21 cellular contexts compared by ENCODE assay signal in genomic region chr10:99412100-99412499, GRCh38. TPM values are rescaled to one million over a fixed set of nuclear protein-coding genes. Genes with fewer than 3 reads are reported as not detected.
A peak's percentile ranks its signal among the peaks of the same experiment; 100 is the strongest.
DNase-seq lines count a peak whose midpoint lies in the region; ATAC-seq and TF ChIP-seq lines count a peak whose summit lies in the region.
"Had no signal": no experiment of that assay in that cellular context is flagged by ENCODE, and none has a peak within 500 bp of the region (broad histone marks: within the 10 kb centered on the region; RNA-seq: fewer than 3 reads in every experiment).

No MANE protein-coding gene starts in this region.

- no TSS peak for BruUV-seq in MCF 10A (replicated peaks; lab: Mats Ljungman, UMichigan)

- H3K36me3 Mint-ChIP-seq in MCF 10A (ENCODE audit: insufficient read depth, unreplicated experiment) = peaks cover 55% of the 10 kb centered on the region
- peaks cover 23% of the 10 kb centered on the region for H3K36me3 Mint-ChIP-seq in stimulated activated effector memory CD8-positive, alpha-beta T cell treated with anti-CD3 and anti-CD28 coated beads, Interleukin-12 subunit alpha, Interleukin-12 subunit beta, amount 100 ng/mL, for 72 hours

- no peaks in the 10 kb centered on the region for H3K27me3 ChIP-seq in breast epithelium
- H3K27me3 ChIP-seq: BE2C, esophagus muscularis mucosa had no signal

- CTCF ChIA-PET in MCF 10A (lab: Yijun Ruan, JAX) = interaction anchor here (0.5 to 1.6 kb wide), 3 partner anchors 19 to 24 kb away, joined by 3 to 9 read pairs (median 4); no protein-coding TSS in a partner anchor

- no peaks in the 10 kb centered on the region for H3K4me1 ChIP-seq in breast epithelium
- H3K4me1 ChIP-seq: BE2C had no signal

- H3K4me3 ChIP-seq in breast epithelium = no peak overlapping the region
- H3K4me3 ChIP-seq: esophagus muscularis mucosa had no signal

- H3K9me3 ChIP-seq in breast epithelium = no peaks in the 10 kb centered on the region
- H3K9me3 ChIP-seq: BE2C, esophagus muscularis mucosa had no signal

- intact Hi-C loops in MCF 10A (cut with micrococcal nuclease) = no loop called here
- intact Hi-C loops in breast epithelium (cut with DNase I; ENCODE audit: low total_unique reads) = no loop called here

- H3K27ac ChIP-seq in breast epithelium (no peak overlapping the region), VCaP (no peak overlapping the region)
- H3K27ac ChIP-seq: esophagus muscularis mucosa had no signal

- H3K27me3 Mint-ChIP-seq in MCF 10A (ENCODE audit: insufficient read depth, unreplicated experiment) = no peaks in the 10 kb centered on the region
- H3K27me3 Mint-ChIP-seq: activated CD4-positive, alpha-beta memory T cell treated with anti-CD3 and anti-CD28 coated beads, Interleukin-2, amount 10 ng/mL, durations not matched to agents 7 days and 5 days; progenitor cell of endocrine pancreas; type B pancreatic cell had no signal

- peak overlapping the region; percentile 47 for H3K27ac Mint-ChIP-seq in MCF 10A (ENCODE audit: low read depth, unreplicated experiment)
- peak overlapping the region; percentile 50 for H3K27ac Mint-ChIP-seq in stimulated activated effector memory CD8-positive, alpha-beta T cell treated with anti-CD3 and anti-CD28 coated beads, Interleukin-12 subunit alpha, Interleukin-12 subunit beta, amount 100 ng/mL, for 72 hours
- H3K27ac Mint-ChIP-seq: activated CD4-positive, alpha-beta memory T cell treated with anti-CD3 and anti-CD28 coated beads, Interleukin-2, amount 10 ng/mL, durations not matched to agents 7 days and 5 days; activated naive CD4-positive, alpha-beta T cell treated with anti-CD3 and anti-CD28 coated beads for 36 hours; type B pancreatic cell had no signal

- POLR2A ChIA-PET in MCF 10A (lab: Yijun Ruan, JAX) = interaction anchor here (1.1 kb wide), 1 partner anchor 9 kb away, joined by 3 read pairs; no protein-coding TSS in a partner anchor

- H3K4me3 Mint-ChIP-seq in MCF 10A (ENCODE audit: unreplicated experiment) = no peak overlapping the region
- no peak overlapping the region for H3K4me3 Mint-ChIP-seq in stimulated activated effector memory CD8-positive, alpha-beta T cell treated with anti-CD3 and anti-CD28 coated beads, Interleukin-12 subunit alpha, Interleukin-12 subunit beta, amount 100 ng/mL, for 72 hours
- H3K4me3 Mint-ChIP-seq: activated CD4-positive, alpha-beta memory T cell treated with anti-CD3 and anti-CD28 coated beads, Interleukin-2, amount 10 ng/mL, durations not matched to agents 7 days and 5 days; activated naive CD4-positive, alpha-beta T cell treated with anti-CD3 and anti-CD28 coated beads for 36 hours; type B pancreatic cell had no signal

- TF ChIP-seq CTCF in MCF 10A (IDR thresholded peaks at IDR 0.05; ENCODE audit: unreplicated experiment) = no peak
- TF ChIP-seq CTCF in breast epithelium (IDR thresholded peaks at IDR 0.05) = no peak
- TF ChIP-seq CTCF in VCaP (conservative IDR thresholded peaks at IDR 0.05) = 0 out of 2 replicates have a peak, but pooled peaks have one; percentile 8

- H3K4me1 Mint-ChIP-seq in MCF 10A (ENCODE audit: insufficient read depth, unreplicated experiment) = no peaks in the 10 kb centered on the region
- peaks cover 21% of the 10 kb centered on the region for H3K4me1 Mint-ChIP-seq in stimulated activated effector memory CD8-positive, alpha-beta T cell treated with anti-CD3 and anti-CD28 coated beads, Interleukin-12 subunit alpha, Interleukin-12 subunit beta, amount 100 ng/mL, for 72 hours
- H3K4me1 Mint-ChIP-seq: activated CD4-positive, alpha-beta memory T cell treated with anti-CD3 and anti-CD28 coated beads, Interleukin-2, amount 10 ng/mL, durations not matched to agents 7 days and 5 days had no signal

- no peak for TF ChIP-seq POLR2A in breast epithelium (IDR thresholded peaks at IDR 0.05)

- H3K36me3 ChIP-seq in breast epithelium = no peaks in the 10 kb centered on the region

- no peak for DNase-seq in MCF 10A (ENCODE audit: unreplicated experiment)
- no peak for DNase-seq in breast epithelium (ENCODE audit: low spot score in 2 of 2)
- DNase-seq in iPS-NIHi7 (ENCODE audit: extremely low spot score) = peak; percentile 31
- no peak for DNase-seq in stimulated activated effector memory CD8-positive, alpha-beta T cell treated with anti-CD3 and anti-CD28 coated beads, Interleukin-12 subunit alpha, Interleukin-12 subunit beta, amount 100 ng/mL, for 72 hours (ENCODE audit: low spot score in 2 of 2)
- DNase-seq in NCI-H2227 (lab: John Stamatoyannopoulos, UW; ENCODE audit: unreplicated experiment) = no peak
- DNase-seq in dedifferentiated amniotic fluid mesenchymal stem cell (ENCODE audit: extremely low spot score) = no peak
- no peak for DNase-seq in DMS 273 treated with DMSO at 0.1 percent for 48 hours (lab: John Stamatoyannopoulos, UW)
- DNase-seq: 8988T; activated CD4-positive, alpha-beta memory T cell treated with anti-CD3 and anti-CD28 coated beads, Interleukin-2, amount 10 ng/mL, durations not matched to agents 7 days and 5 days; activated naive CD4-positive, alpha-beta T cell treated with anti-CD3 and anti-CD28 coated beads for 36 hours; activated T-cell treated with anti-CD3 and anti-CD28 coated beads for 4 hours; amygdala; BE2C; central memory CD4-positive, alpha-beta T cell; NCI-H1694; NCI-H748 treated with DMSO at 0.1 percent for 48 hours; stimulated activated CD4-positive, alpha-beta T cell treated with anti-CD3 and anti-CD28 coated beads, Interleukin-12 subunit alpha, Interleukin-12 subunit beta, amount 100 ng/mL, for 4 hours had no signal

- no peak for ATAC-seq in stimulated activated effector memory CD8-positive, alpha-beta T cell treated with anti-CD3 and anti-CD28 coated beads, Interleukin-12 subunit alpha, Interleukin-12 subunit beta, amount 100 ng/mL, for 72 hours

- no peaks in the 10 kb centered on the region for H3K9me3 Mint-ChIP-seq in MCF 10A (ENCODE audit: unreplicated experiment)
- H3K9me3 Mint-ChIP-seq in stimulated activated effector memory CD8-positive, alpha-beta T cell treated with anti-CD3 and anti-CD28 coated beads, Interleukin-12 subunit alpha, Interleukin-12 subunit beta, amount 100 ng/mL, for 72 hours = no peaks in the 10 kb centered on the region
- H3K9me3 Mint-ChIP-seq: activated CD4-positive, alpha-beta memory T cell treated with anti-CD3 and anti-CD28 coated beads, Interleukin-2, amount 10 ng/mL, durations not matched to agents 7 days and 5 days; activated naive CD4-positive, alpha-beta T cell treated with anti-CD3 and anti-CD28 coated beads for 36 hours had no signal

RNA-seq across cellular contexts. Expression of gene GOT1, which starts 18.3 kb away (rescaled TPM):
- 163 and 184 TPM in 2 replicates for total RNA-seq in MCF 10A (2022)
- 10 to 100 TPM; 13.9 to 18.4 (median 15.7) TPM for total RNA-seq in breast epithelium
